ENCODE assay signal across 20 cellular contexts in genomic region chr14:105155071-105155651, GRCh38. TPM values are rescaled to one million over a fixed set of nuclear protein-coding genes. Genes with fewer than 3 reads are reported as not detected.
DNase-seq lines count a peak whose midpoint lies in the region; ATAC-seq, FAIRE-seq and TF ChIP-seq lines count a peak whose summit lies in the region.
"Had no signal": no experiment of that assay in that cellular context is flagged by ENCODE, and none has a peak within 500 bp of the region (broad histone marks: within the 10 kb centered on the region; RNA-seq: fewer than 3 reads in every experiment).

No MANE protein-coding gene starts in this region.

- TF ChIP-seq CTCF in left ventricle myocardium inferior (IDR thresholded peaks at IDR 0.05; ENCODE audit: borderline replicate concordance) (no peak), RWPE2 (IDR thresholded peaks at IDR 0.05; ENCODE audit: poor library complexity, severe bottlenecking) (no peak), HepG2 (CRISPR knock-in tag; IDR thresholded peaks at IDR 0.05) (no peak)

- no peak for DNase-seq in left ventricle myocardium inferior
- DNase-seq in cardiac septum (ENCODE audit: low spot score) = no peak
- peak; percentile 68 for DNase-seq in RWPE2 (ENCODE audit: low spot score)
- DNase-seq in HepG2 (ENCODE audit: low spot score) = no peak
- DNase-seq in germinal center (ENCODE audit: low spot score) = no peak
- DNase-seq in kidney tubule cell (ENCODE audit: low spot score) = no peak
- DNase-seq in stimulated activated CD4-positive, alpha-beta T cell treated with anti-CD3 and anti-CD28 coated beads, Interleukin-2, amount 100 ng/mL, for 24 hours = no peak
- no peak for DNase-seq in activated CD8-positive, alpha-beta memory T cell treated with anti-CD3 and anti-CD28 coated beads, Interleukin-2, amount 50 U/mL, for 48 hours
- DNase-seq: Calu3; CD4-positive, CD25-positive, alpha-beta regulatory T cell; DMS79; HFFc6; KBM-7; NCI-H187; NCI-H748 treated with DMSO at 0.1 percent for 48 hours; SIG-M5 had no signal

- CTCF ChIA-PET in HepG2 (lab: Yijun Ruan, JAX; ENCODE audit: low intra/inter-chr PET ratio, low total read pairs) = no interaction called here

- H3K9me3 ChIP-seq in left ventricle myocardium inferior (replicated peaks) = no peaks in the 10 kb centered on the region
- H3K9me3 ChIP-seq in RWPE2 (ENCODE audit: severe bottlenecking) = no peaks in the 10 kb centered on the region
- no peaks in the 10 kb centered on the region for H3K9me3 ChIP-seq in HepG2 (ENCODE audit: low read length)
- H3K9me3 ChIP-seq: A549 had no signal

- ATAC-seq in RWPE2 (ENCODE audit: low read depth) (no peak), HepG2 (no peak)

- no peaks in the 10 kb centered on the region for H3K27me3 ChIP-seq in left ventricle myocardium inferior (ENCODE audit: low read depth)
- no peaks in the 10 kb centered on the region for H3K27me3 ChIP-seq in RWPE2 (ENCODE audit: insufficient read depth, poor library complexity, severe bottlenecking)
- peaks cover 37 to 64% of the 10 kb centered on the region in 2 experiments for H3K27me3 ChIP-seq in HepG2 (ENCODE audit: control insufficient read depth in 1 of 2, insufficient read depth in 2 of 2, low read length in 2 of 2)

- TF ChIP-seq EP300 in HepG2 (IDR thresholded peaks at IDR 0.05; ENCODE audit: low read depth in 2 of 2, low read length in 2 of 2) = no peak
- no peak for TF ChIP-seq EP300 in HepG2 (CRISPR knock-in tag; IDR thresholded peaks at IDR 0.05; ENCODE audit: borderline replicate concordance)

- H3K4me1 ChIP-seq in left ventricle myocardium inferior (peaks cover 44% of the 10 kb centered on the region), RWPE2 (ENCODE audit: insufficient read depth, poor library complexity, severe bottlenecking) (no peaks in the 10 kb centered on the region), HepG2 (ENCODE audit: insufficient read depth, low read length) (peaks cover 9% of the 10 kb centered on the region; the same call in 1 of the 2 replicates)
- H3K4me1 ChIP-seq: A549 had no signal

- WGBS in HepG2 (ENCODE audit: low lambda C conversion rate) = 35% methylated on average over 16 of the region's 24 CpGs

- BruUV-seq in HepG2 (replicated peaks; lab: Mats Ljungman, UMichigan) = no TSS peak

- in situ Hi-C loops in HepG2 (cut with HindIII; ENCODE audit: extremely low pct_ligation_motif_present, low pct_unique_long_range_greater_than_20kb) = no loop called here

- TF ChIP-seq RAD21 in HepG2 (CRISPR knock-in tag; IDR thresholded peaks at IDR 0.05) = no peak

- no peaks in the 10 kb centered on the region for H3K79me2 ChIP-seq in HepG2 (ENCODE audit: insufficient read depth, low read length)

- H3K9ac ChIP-seq in HepG2 (ENCODE audit: insufficient read depth, low read depth, low read length) = no peak overlapping the region
- H3K9ac ChIP-seq: GM23248 had no signal

- H4K20me1 ChIP-seq in HepG2 (ENCODE audit: insufficient read depth, low read length) = no peaks in the 10 kb centered on the region

- H3K27ac ChIP-seq in left ventricle myocardium inferior (replicated peaks) (peak overlapping the region; percentile 91), RWPE2 (ENCODE audit: poor library complexity, severe bottlenecking) (no peak overlapping the region), HepG2 (ENCODE audit: extremely low read length, insufficient read depth, low read length) (no peak overlapping the region)
- H3K27ac ChIP-seq: A549, GM23248 had no signal

- peak overlapping the region; percentile 12; the same call in 1 of the 2 replicates for H3K4me2 ChIP-seq in HepG2 (ENCODE audit: low read depth, low read length)
- H3K4me2 ChIP-seq: A549 had no signal

- H2AFZ ChIP-seq in HepG2 (ENCODE audit: low read length) = no peak overlapping the region
- H2AFZ ChIP-seq: GM23248 had no signal

- FAIRE-seq in HepG2 (lab: Jason Lieb, UNC) = no peak
- FAIRE-seq: A549, G401.6, GM12891 had no signal

- H3K4me3 ChIP-seq in left ventricle myocardium inferior (no peak overlapping the region), RWPE2 (ENCODE audit: severe bottlenecking) (no peak overlapping the region), HepG2 (replicated peaks in 1 of 3; ENCODE audit: insufficient read depth in 1 of 3, low read depth in 2 of 3, low read length in 3 of 3) (peak overlapping the region in 1 of 3 experiments; percentile 43; a peak in 1 of 6 replicates)
- H3K4me3 ChIP-seq: A549, GM23248 had no signal

- no peak for TF ChIP-seq POLR2A in HepG2 (IDR thresholded peaks at IDR 0.05; ENCODE audit: insufficient read depth in 1 of 2, low read depth in 2 of 2, low read length in 2 of 2)

- intact Hi-C loops in left ventricle myocardium inferior (cut with micrococcal nuclease) = no loop called here
- intact Hi-C loops in cardiac septum (cut with DNase I) = no loop called here
- intact Hi-C loops in HepG2 (cut with micrococcal nuclease; ENCODE audit: unreplicated experiment) = no loop called here

- POLR2A ChIA-PET in HepG2 (lab: Yijun Ruan, JAX) = no interaction called here

- peaks cover 27% of the 10 kb centered on the region for H3K36me3 ChIP-seq in left ventricle myocardium inferior
- H3K36me3 ChIP-seq in RWPE2 (ENCODE audit: low read depth) = peaks cover 11% of the 10 kb centered on the region
- H3K36me3 ChIP-seq in HepG2 (replicated peaks in 1 of 2; ENCODE audit: control insufficient read depth in 1 of 2, insufficient read depth in 2 of 2, low read length in 2 of 2) = no peaks in the 10 kb centered on the region

TF ChIP-seq in HepG2, 621 proteins besides CTCF, POLR2A, EP300 and RAD21 (continues in another document):
- TF ChIP-seq FOXA1 (IDR thresholded peaks at IDR 0.05) = no peak
- peak; percentile 48; the same call in 1 of the 2 replicates for TF ChIP-seq FOXA1 (CRISPR knock-in tag; IDR thresholded peaks at IDR 0.05)
- peak; percentile 17; the same call in 1 of the 2 replicates for TF ChIP-seq MYPOP (CRISPR knock-in tag; IDR thresholded peaks at IDR 0.05)
- 0 out of 2 replicates have a peak, but pooled peaks have one; percentile 33 for TF ChIP-seq ZSCAN22 (CRISPR knock-in tag; IDR thresholded peaks at IDR 0.05)

RNA-seq across cellular contexts. Expression of gene JAG2, which starts 13.4 kb away (rescaled TPM):
- 26.1 TPM for total RNA-seq in left ventricle myocardium inferior
- total RNA-seq in cardiac septum = 36.7 TPM
- 0.04 TPM in 1 of 2 replicates, not detected in the other for total RNA-seq in HepG2 (2016; rRNA removed; fragmentation: Illumina TruSeq; extraction: Trizol)
- total RNA-seq in HepG2 (2016; cell fraction: cytosol; rRNA removed; fragmentation: Illumina TruSeq; extraction: Trizol; ENCODE audit: low read depth) = not detected in 2 replicates
- not detected in 2 replicates for total RNA-seq in HepG2 (2016; cell fraction: insoluble cytoplasmic fraction; rRNA removed; fragmentation: Illumina TruSeq; extraction: Trizol)
- total RNA-seq in HepG2 (2016; cell fraction: membrane; rRNA removed; fragmentation: Illumina TruSeq; extraction: Trizol) = not detected in 2 replicates
- total RNA-seq in HepG2 (2016; cell fraction: nucleus; rRNA removed; fragmentation: Illumina TruSeq; extraction: Trizol) = not detected in 2 replicates
- 0.16 and 0.22 TPM in 2 replicates for polyA plus RNA-seq in HepG2 (2011; rRNA removed)
- 0.04 and 0.10 TPM in 2 replicates for polyA plus RNA-seq in HepG2 (2011; cell fraction: cytosol; rRNA removed)
- polyA plus RNA-seq in HepG2 (2011; cell fraction: nucleus; rRNA removed) = 1.3 and 3.3 TPM in 2 replicates
- polyA plus RNA-seq in HepG2 (2012) = 0.16 TPM in 1 of 2 replicates, not detected in the other
- polyA plus RNA-seq in HepG2 (2016; cell fraction: cytosol; fragmentation: Illumina TruSeq; extraction: Trizol; ENCODE audit: low read depth) = not detected in 2 replicates
- polyA plus RNA-seq in HepG2 (2016; cell fraction: insoluble cytoplasmic fraction; fragmentation: Illumina TruSeq; extraction: Trizol; ENCODE audit: low read depth) = not detected in 2 replicates
- polyA plus RNA-seq in HepG2 (2016; cell fraction: membrane; fragmentation: Illumina TruSeq; extraction: Trizol; ENCODE audit: low read depth) = not detected in 2 replicates
- not detected in 2 replicates for polyA plus RNA-seq in HepG2 (2016; cell fraction: nucleus; fragmentation: Illumina TruSeq; extraction: Trizol; ENCODE audit: insufficient read depth, low read depth)
- 0.36 and 6.6 TPM in 2 replicates for polyA minus RNA-seq in HepG2 (2011; rRNA and poly(A)+ RNA removed; ENCODE audit: low replicate concordance)
- polyA minus RNA-seq in HepG2 (2011; cell fraction: cytosol; rRNA and poly(A)+ RNA removed) = 0.44 TPM in 1 of 2 replicates, not detected in the other
- 0.13 TPM in 1 of 2 replicates, not detected in the other for polyA minus RNA-seq in HepG2 (2011; cell fraction: nucleus; rRNA and poly(A)+ RNA removed)
- polyA plus RNA-seq: GM23248 had no signal

RNA-seq across cellular contexts. Expression of gene NUDT14, which starts 26.0 kb away (rescaled TPM):
- total RNA-seq in left ventricle myocardium inferior (22.9 TPM), cardiac septum (27.1 TPM), HepG2 (2016; rRNA removed; fragmentation: Illumina TruSeq; extraction: Trizol) (4.0 and 5.8 TPM in 2 replicates)
- 9.0 and 9.9 TPM in 2 replicates for total RNA-seq in HepG2 (2016; cell fraction: cytosol; rRNA removed; fragmentation: Illumina TruSeq; extraction: Trizol; ENCODE audit: low read depth)
- 4.4 and 5.8 TPM in 2 replicates for total RNA-seq in HepG2 (2016; cell fraction: insoluble cytoplasmic fraction; rRNA removed; fragmentation: Illumina TruSeq; extraction: Trizol)
- 7.1 and 10.6 TPM in 2 replicates for total RNA-seq in HepG2 (2016; cell fraction: membrane; rRNA removed; fragmentation: Illumina TruSeq; extraction: Trizol)
- 2.4 and 2.7 TPM in 2 replicates for total RNA-seq in HepG2 (2016; cell fraction: nucleus; rRNA removed; fragmentation: Illumina TruSeq; extraction: Trizol)
- polyA plus RNA-seq in HepG2 (2011; rRNA removed) = 6.1 and 6.7 TPM in 2 replicates
- 5.7 and 9.2 TPM in 2 replicates for polyA plus RNA-seq in HepG2 (2011; cell fraction: cytosol; rRNA removed)
- polyA plus RNA-seq in HepG2 (2011; cell fraction: nucleus; rRNA removed) = 5.6 and 6.5 TPM in 2 replicates
- polyA plus RNA-seq in HepG2 (2012) = 4.5 and 5.4 TPM in 2 replicates
- polyA plus RNA-seq in HepG2 (2016; cell fraction: cytosol; fragmentation: Illumina TruSeq; extraction: Trizol; ENCODE audit: low read depth) = 11.3 and 13.8 TPM in 2 replicates
- 4.0 and 5.1 TPM in 2 replicates for polyA plus RNA-seq in HepG2 (2016; cell fraction: insoluble cytoplasmic fraction; fragmentation: Illumina TruSeq; extraction: Trizol; ENCODE audit: low read depth)
- 7.8 and 10.1 TPM in 2 replicates for polyA plus RNA-seq in HepG2 (2016; cell fraction: membrane; fragmentation: Illumina TruSeq; extraction: Trizol; ENCODE audit: low read depth)
- 5.5 and 5.6 TPM in 2 replicates for polyA plus RNA-seq in HepG2 (2016; cell fraction: nucleus; fragmentation: Illumina TruSeq; extraction: Trizol; ENCODE audit: insufficient read depth, low read depth)
- 3.5 and 4.3 TPM in 2 replicates for polyA minus RNA-seq in HepG2 (2011; rRNA and poly(A)+ RNA removed; ENCODE audit: low replicate concordance)
- polyA minus RNA-seq in HepG2 (2011; cell fraction: cytosol; rRNA and poly(A)+ RNA removed) = 1.3 and 3.4 TPM in 2 replicates
- 1.3 and 1.9 TPM in 2 replicates for polyA minus RNA-seq in HepG2 (2011; cell fraction: nucleus; rRNA and poly(A)+ RNA removed)

Comparison
In these comparisons a context has a peak if more than half of its experiments do, and no peak if none do; other contexts are left out.
1. RNA of gene JAG2, which starts 13.4 kb away (total RNA-seq): 36.7 TPM in cardiac septum (single experiment) and 26.1 TPM in left ventricle myocardium inferior (single experiment); 0.04 TPM in HepG2; every median in the first group is over 10 times any median in the second.